ENCODE assay signal across 1 cellular context in the genomic region with DNA sequence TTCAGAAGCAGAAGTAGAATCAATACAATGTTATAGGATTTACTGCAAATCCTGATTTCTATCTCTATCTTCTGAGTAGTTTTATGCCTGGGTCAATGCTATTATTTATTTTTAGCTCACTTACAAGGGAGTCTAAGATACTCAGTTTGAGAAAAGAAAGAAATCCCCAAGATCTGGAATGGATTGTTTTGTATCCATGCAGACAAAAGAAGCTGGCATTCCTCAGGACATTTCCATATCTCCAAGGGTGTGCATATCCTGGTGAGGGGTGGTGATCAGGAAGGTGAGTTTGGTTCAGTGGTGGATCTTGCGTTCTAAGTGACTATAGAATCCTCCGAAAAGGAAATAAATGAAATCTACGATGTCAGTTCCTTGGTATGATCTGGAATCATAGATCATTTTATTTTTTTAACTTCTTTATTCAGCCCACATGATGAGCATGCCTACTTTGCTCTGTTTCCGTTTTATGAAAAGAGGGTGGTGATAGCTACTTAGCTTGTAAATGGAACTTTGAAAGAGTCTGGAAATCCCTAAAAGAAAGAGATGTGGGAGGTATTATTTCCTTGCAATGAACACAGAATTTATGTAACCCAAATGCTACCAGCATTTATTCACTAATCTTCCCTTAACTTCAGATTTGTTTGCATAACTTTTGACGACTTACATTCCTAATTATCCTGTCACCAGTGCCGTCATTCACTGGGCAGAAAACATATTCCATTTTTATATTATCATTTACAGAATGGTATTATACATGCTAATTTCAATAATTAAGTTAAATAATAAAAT.
TF ChIP-seq lines count a peak whose summit lies in the region.

No MANE protein-coding gene starts in this region.

TF ChIP-seq in H1, 55 proteins besides CTCF, POLR2A, EP300 and RAD21 (continued from another document):
- peak; percentile 84 for TF ChIP-seq TEAD4 (IDR thresholded peaks at IDR 0.05; ENCODE audit: low read depth, low read length)
- peak in 1 of 2 experiments; percentile 89; a peak in 1 of 4 replicates for TF ChIP-seq HDAC2 (IDR thresholded peaks at IDR 0.05; ENCODE audit: borderline replicate concordance in 1 of 2, low read depth in 2 of 2, low read length in 2 of 2)
- peak; percentile 84 for TF ChIP-seq POU5F1 (IDR thresholded peaks at IDR 0.05; ENCODE audit: low read depth, low read length)
- peak; percentile 91 for TF ChIP-seq SP1 (IDR thresholded peaks at IDR 0.05; ENCODE audit: low read depth, low read length)
- TF ChIP-seq, protein P1, sequence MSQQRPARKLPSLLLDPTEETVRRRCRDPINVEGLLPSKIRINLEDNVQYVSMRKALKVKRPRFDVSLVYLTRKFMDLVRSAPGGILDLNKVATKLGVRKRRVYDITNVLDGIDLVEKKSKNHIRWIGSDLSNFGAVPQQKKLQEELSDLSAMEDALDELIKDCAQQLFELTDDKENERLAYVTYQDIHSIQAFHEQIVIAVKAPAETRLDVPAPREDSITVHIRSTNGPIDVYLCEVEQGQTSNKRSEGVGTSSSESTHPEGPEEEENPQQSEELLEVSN (IDR thresholded peaks at IDR 0.05) = no peak
- TF ChIP-seq CHD7 (IDR thresholded peaks at IDR 0.05; ENCODE audit: insufficient replicate concordance, low read length) = peak; percentile 73
- TF ChIP-seq YY1 (IDR thresholded peaks at IDR 0.05; ENCODE audit: low read depth, low read length) = 0 out of 2 replicates have a peak, but pooled peaks have one; percentile 27
- TF ChIP-seq EGR1 (IDR thresholded peaks at IDR 0.05; ENCODE audit: borderline replicate concordance, low read depth, low read length) = peak; percentile 46; the same call in 1 of the 2 replicates
- 0 out of 2 replicates have a peak, but pooled peaks have one; percentile 75 for TF ChIP-seq TCF12 (IDR thresholded peaks at IDR 0.05; ENCODE audit: low read depth, low read length)
